19 cellular contexts compared by ENCODE assay signal in the genomic region with DNA sequence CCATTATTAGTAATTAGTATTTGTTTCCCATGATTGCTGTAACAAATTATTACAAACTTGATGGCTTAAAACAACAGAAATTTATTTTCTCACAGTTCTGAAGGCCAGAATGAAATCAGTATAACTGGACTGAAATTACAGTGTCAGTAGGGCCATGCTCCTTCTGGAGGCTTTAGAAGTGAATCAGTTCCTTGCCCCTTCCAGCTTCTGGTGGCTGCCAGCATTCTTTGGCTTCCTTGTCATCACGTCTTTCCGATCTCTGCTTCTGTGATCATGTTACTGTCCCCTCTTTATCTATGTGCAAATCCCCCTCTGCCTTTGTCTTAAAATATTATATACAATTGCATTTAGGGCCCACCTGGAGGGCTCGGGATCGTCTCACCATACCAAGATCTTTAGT.
DNase-seq lines count a peak whose midpoint lies in the region; TF ChIP-seq lines count a peak whose summit lies in the region.
"Had no signal": no experiment of that assay in that cellular context is flagged by ENCODE, and none has a peak within 500 bp of the region (broad histone marks: within the 10 kb centered on the region; RNA-seq: fewer than 3 reads in every experiment).

No MANE protein-coding gene starts in this region.

- no peaks in the 10 kb centered on the region for H3K79me2 ChIP-seq in hepatocyte

- no peaks in the 10 kb centered on the region for H3K9me3 ChIP-seq in hepatocyte (ENCODE audit: low read depth)
- H3K9me3 ChIP-seq: gastrocnemius medialis, HAP-1, upper lobe of left lung had no signal

- peak; percentile 43 for DNase-seq in AG20443 (ENCODE audit: low spot score)
- peak; percentile 69 for DNase-seq in M059J (ENCODE audit: low read depth)
- peak; percentile 71 for DNase-seq in brain microvascular endothelial cell
- DNase-seq in myocyte (ENCODE audit: low read depth), result peak; percentile 15
- DNase-seq in KBM-7, result no peak
- DNase-seq in stimulated activated CD4-positive, alpha-beta T cell treated with anti-CD3 and anti-CD28 coated beads, Interleukin-1b, Interleukin-23, amount 100 ng/mL, for 48 hours, result no peak
- no peak for DNase-seq in activated CD4-positive, alpha-beta T cell treated with anti-CD3 and anti-CD28 coated beads, Interleukin-2, amount 50 U/mL, for 48 hours
- DNase-seq in hepatocyte (ENCODE audit: low spot score), result no peak
- DNase-seq: activated CD8-positive, alpha-beta T cell treated with anti-CD3 and anti-CD28 coated beads for 36 hours; activated T-cell treated with anti-CD3 and anti-CD28 coated beads for 4 hours; amygdala; C1 segment of cervical spinal cord; gastrocnemius medialis; islet precursor cell; NCI-H1694; nucleus accumbens; T1000; upper lobe of left lung had no signal

- H3K27ac ChIP-seq in brain microvascular endothelial cell (peak overlapping the region; percentile 93), hepatocyte (no peak overlapping the region)
- H3K27ac ChIP-seq: gastrocnemius medialis, upper lobe of left lung had no signal

- H3K36me3 ChIP-seq in brain microvascular endothelial cell (replicated peaks) (no peaks in the 10 kb centered on the region), hepatocyte (replicated peaks; ENCODE audit: insufficient read depth, low read depth) (no peaks in the 10 kb centered on the region)
- H3K36me3 ChIP-seq: gastrocnemius medialis, HAP-1, upper lobe of left lung had no signal

- in situ Hi-C loops in brain microvascular endothelial cell (cut with HindIII; ENCODE audit: low pct_ligation_motif_present, low sequenced_read_pairs) (no loop called here), KBM-7 (cut with MboI; ENCODE audit: low pct_unique_long_range_greater_than_20kb, low sequenced_read_pairs) (no loop called here)

- H3K27me3 ChIP-seq in brain microvascular endothelial cell (replicated peaks) (no peaks in the 10 kb centered on the region), hepatocyte (peaks cover 11% of the 10 kb centered on the region)
- H3K27me3 ChIP-seq: upper lobe of left lung had no signal

- no peaks in the 10 kb centered on the region for H3K9me2 ChIP-seq in hepatocyte (replicated peaks; ENCODE audit: insufficient read depth)

- no peak for TF ChIP-seq CTCF in brain microvascular endothelial cell (IDR thresholded peaks at IDR 0.05; ENCODE audit: low read depth, low read length, missing control alignments)
- no peak for TF ChIP-seq CTCF in hepatocyte (IDR thresholded peaks at IDR 0.05; ENCODE audit: poor library complexity)

- H2AFZ ChIP-seq in hepatocyte, result no peak overlapping the region

- H4K20me1 ChIP-seq in hepatocyte (ENCODE audit: insufficient read depth, poor library complexity, severe bottlenecking), result no peaks in the 10 kb centered on the region

- H3K4me3 ChIP-seq in brain microvascular endothelial cell (ENCODE audit: low read depth, low read length), result no peak overlapping the region
- no peak overlapping the region for H3K4me3 ChIP-seq in hepatocyte
- H3K4me3 ChIP-seq: gastrocnemius medialis, HAP-1, upper lobe of left lung had no signal

- no peak overlapping the region for H3K4me2 ChIP-seq in hepatocyte

- no peaks in the 10 kb centered on the region for H3K4me1 ChIP-seq in hepatocyte (ENCODE audit: insufficient read depth)
- H3K4me1 ChIP-seq: gastrocnemius medialis, HAP-1 had no signal

- 78% methylated on average over 4 of the region's 4 CpGs for WGBS in hepatocyte (ENCODE audit: low lambda C conversion rate, missing lambda C conversion rate)

Comparison
In these comparisons a context has a peak if more than half of its experiments do, and no peak if none do; other contexts are left out.
1. DNase-seq: peak in AG20443 (single experiment), M059J (single experiment), brain microvascular endothelial cell (single experiment) and myocyte (single experiment); none in KBM-7 (single experiment), stimulated activated CD4-positive, alpha-beta T cell treated with anti-CD3 and anti-CD28 coated beads, Interleukin-1b, Interleukin-23, amount 100 ng/mL, for 48 hours (single experiment), activated CD4-positive, alpha-beta T cell treated with anti-CD3 and anti-CD28 coated beads, Interleukin-2, amount 50 U/mL, for 48 hours (0 of 2) and hepatocyte (single experiment).